In genomic region chr13:98239156-98240076, GRCh38 we compare ENCODE assay signal across 13 cellular contexts.
DNase-seq lines count a peak whose midpoint lies in the region; ATAC-seq and TF ChIP-seq lines count a peak whose summit lies in the region.
"Had no signal": no experiment of that assay in that cellular context is flagged by ENCODE, and none has a peak within 500 bp of the region (broad histone marks: within the 10 kb centered on the region; RNA-seq: fewer than 3 reads in every experiment).

No MANE protein-coding gene starts in this region.

- H3K18ac ChIP-seq in H9 (ENCODE audit: insufficient read length, low read depth, low read length): no peak overlapping the region

- no peaks in the 10 kb centered on the region for H3K9me3 Mint-ChIP-seq in H9
- H3K9me3 Mint-ChIP-seq in chondrocyte (ENCODE audit: low read depth): no peaks in the 10 kb centered on the region
- H3K9me3 Mint-ChIP-seq: activated CD4-positive, alpha-beta memory T cell treated with anti-CD3 and anti-CD28 coated beads, Interleukin-2, amount 10 ng/mL, durations not matched to agents 7 days and 5 days; CD4-positive, alpha-beta T cell had no signal

- no peak overlapping the region for H2BK12ac ChIP-seq in H9 (ENCODE audit: insufficient read length, low read depth, low read length)

- H3K36me3 Mint-ChIP-seq in H9 (ENCODE audit: insufficient read depth in 1 of 3, low read depth in 3 of 3): peaks cover 0 to 10% (median 10%) of the 10 kb centered on the region in 3 experiments; a peak in 4 of 7 replicates
- peaks cover 5% of the 10 kb centered on the region for H3K36me3 Mint-ChIP-seq in chondrocyte (ENCODE audit: low read depth)

- DNase-seq in H9: peak; percentile 65
- DNase-seq in NCI-H1930 (lab: John Stamatoyannopoulos, UW): peak; percentile 42 to 73
- DNase-seq in chondrocyte (ENCODE audit: low spot score): no peak
- DNase-seq in NCI-H128 (lab: John Stamatoyannopoulos, UW; ENCODE audit: unreplicated experiment): no peak
- DNase-seq in putamen (ENCODE audit: low spot score): no peak
- DNase-seq: activated CD4-positive, alpha-beta memory T cell treated with anti-CD3 and anti-CD28 coated beads, Interleukin-2, amount 10 ng/mL, durations not matched to agents 7 days and 5 days; amygdala; CD4-positive, alpha-beta T cell; mucosa of descending colon had no signal

- H2AK5ac ChIP-seq in H9 (ENCODE audit: insufficient read length, low read length): no peak overlapping the region

- no peak overlapping the region for H3K23ac ChIP-seq in H9 (ENCODE audit: insufficient read length, low read depth, low read length)

- no peak overlapping the region for H3K4me3 ChIP-seq in parathyroid adenoma (ENCODE audit: low read depth, low read length)
- H3K4me3 ChIP-seq: gastroesophageal sphincter, mucosa of descending colon, ovary had no signal

- no peaks in the 10 kb centered on the region for H3K36me3 ChIP-seq in parathyroid adenoma (ENCODE audit: control insufficient read depth, insufficient read depth, low read length)
- H3K36me3 ChIP-seq: gastroesophageal sphincter, ovary had no signal

- no peak overlapping the region for H3T11ph ChIP-seq in H9 (ENCODE audit: low read length)

- H3K23me2 ChIP-seq in H9 (ENCODE audit: insufficient read length, low read depth, low read length, poor library complexity, severe bottlenecking): no peaks in the 10 kb centered on the region

- no peak overlapping the region for H3K27ac ChIP-seq in H9 (ENCODE audit: insufficient read length, low read depth, low read length)
- peak overlapping the region; percentile 57 for H3K27ac ChIP-seq in parathyroid adenoma
- H3K27ac ChIP-seq: gastroesophageal sphincter, ovary had no signal

- H3K79me2 ChIP-seq in H9 (ENCODE audit: insufficient read depth, low read length): peaks cover 4% of the 10 kb centered on the region; the same call in 1 of the 2 replicates
- H3K79me2 ChIP-seq in parathyroid adenoma: peaks cover 2% of the 10 kb centered on the region

- no peak overlapping the region for H3K4ac ChIP-seq in H9 (ENCODE audit: low read depth, low read length)

- H2BK5ac ChIP-seq in H9 (ENCODE audit: insufficient read length, low read length): no peak overlapping the region

- H3K14ac ChIP-seq in H9 (ENCODE audit: insufficient read depth, low read length): no peak overlapping the region

- H3K9me3 ChIP-seq in H9 (ENCODE audit: control insufficient read depth, low read depth, low read length) (no peaks in the 10 kb centered on the region), parathyroid adenoma (ENCODE audit: control insufficient read depth, low read length) (no peaks in the 10 kb centered on the region)
- H3K9me3 ChIP-seq: gastroesophageal sphincter, mucosa of descending colon, ovary had no signal

- no peak overlapping the region for H2BK120ac ChIP-seq in H9 (ENCODE audit: low read depth, low read length, poor library complexity, severe bottlenecking)

- H3K4me1 ChIP-seq in H9 (ENCODE audit: insufficient read depth, low read length) (peaks cover 9% of the 10 kb centered on the region; the same call in 1 of the 2 replicates), parathyroid adenoma (peaks cover 2% of the 10 kb centered on the region)
- H3K4me1 ChIP-seq: gastroesophageal sphincter had no signal

- no peak overlapping the region for H4K5ac ChIP-seq in H9 (ENCODE audit: insufficient read length, low read depth, low read length)

- H4K8ac ChIP-seq in H9 (replicated peaks; ENCODE audit: insufficient read length, low read depth, low read length): no peak overlapping the region

- H3K27me3 ChIP-seq in H9 (ENCODE audit: insufficient read depth, low read length) (no peaks in the 10 kb centered on the region), parathyroid adenoma (ENCODE audit: control insufficient read depth, insufficient read depth, low read length) (no peaks in the 10 kb centered on the region)
- H3K27me3 ChIP-seq: gastroesophageal sphincter, ovary had no signal

- no peak overlapping the region for H2BK20ac ChIP-seq in H9 (ENCODE audit: low read depth, low read length, poor library complexity, severe bottlenecking)

- H3K4me2 ChIP-seq in H9 (ENCODE audit: insufficient read depth, insufficient read length, low read length): no peak overlapping the region
- no peak overlapping the region for H3K4me2 ChIP-seq in parathyroid adenoma (ENCODE audit: low read length)

- H3K9ac ChIP-seq in H9 (ENCODE audit: extremely low read depth, insufficient read length, low read length) (no peak overlapping the region), parathyroid adenoma (no peak overlapping the region)

- peaks cover 31 to 33% of the 10 kb centered on the region in 2 experiments for H3K4me1 Mint-ChIP-seq in H9
- peaks cover 73% of the 10 kb centered on the region for H3K4me1 Mint-ChIP-seq in chondrocyte (ENCODE audit: low read depth)
- H3K4me1 Mint-ChIP-seq: activated CD4-positive, alpha-beta memory T cell treated with anti-CD3 and anti-CD28 coated beads, Interleukin-2, amount 10 ng/mL, durations not matched to agents 7 days and 5 days had no signal

- no peak overlapping the region for H3K56ac ChIP-seq in H9 (ENCODE audit: insufficient read length, low read depth, low read length)

- no CpG with 5 or more reads among the region's 14 CpGs for WGBS in H9 (ENCODE audit: extremely low coverage, insufficient read length, low lambda C conversion rate)

- no peak overlapping the region for H4K91ac ChIP-seq in H9 (ENCODE audit: insufficient read length, low read depth, low read length)

- TF ChIP-seq CTCF in H9 (conservative IDR thresholded peaks at IDR 0.05) (no peak), chondrocyte (IDR thresholded peaks at IDR 0.05) (no peak), parathyroid adenoma (IDR thresholded peaks at IDR 0.05) (no peak)

- no peak overlapping the region for H2AFZ ChIP-seq in H9 (ENCODE audit: low read length)
- H2AFZ ChIP-seq in parathyroid adenoma: peak overlapping the region; percentile 33

- no peaks in the 10 kb centered on the region for H4K20me1 ChIP-seq in H9 (ENCODE audit: control insufficient read depth, insufficient read depth, insufficient read length)

- no peak for ATAC-seq in GM18909 (IDR thresholded peaks at IDR 0.05; ENCODE audit: poor library complexity, unreplicated experiment)
- ATAC-seq: gastroesophageal sphincter, mucosa of descending colon had no signal

- H3K27me3 Mint-ChIP-seq in H9 (ENCODE audit: low read depth) (no peaks in the 10 kb centered on the region), chondrocyte (ENCODE audit: low read depth) (no peaks in the 10 kb centered on the region)

- H3K27ac Mint-ChIP-seq in H9 (peak overlapping the region; percentile 68 to 98 (median 95); a peak in 6 of 7 replicates), chondrocyte (ENCODE audit: unreplicated experiment) (peak overlapping the region; percentile 71)
- H3K27ac Mint-ChIP-seq: activated CD4-positive, alpha-beta memory T cell treated with anti-CD3 and anti-CD28 coated beads, Interleukin-2, amount 10 ng/mL, durations not matched to agents 7 days and 5 days; CD4-positive, alpha-beta T cell had no signal

- no peak overlapping the region for H2BK15ac ChIP-seq in H9 (ENCODE audit: low read depth, low read length)

- H3K79me1 ChIP-seq in H9 (ENCODE audit: insufficient read depth, low read depth, low read length, poor library complexity, severe bottlenecking): peaks cover 2% of the 10 kb centered on the region

- H3K4me3 Mint-ChIP-seq in H9 (no peak overlapping the region), chondrocyte (ENCODE audit: unreplicated experiment) (no peak overlapping the region)
- H3K4me3 Mint-ChIP-seq: activated CD4-positive, alpha-beta memory T cell treated with anti-CD3 and anti-CD28 coated beads, Interleukin-2, amount 10 ng/mL, durations not matched to agents 7 days and 5 days; CD4-positive, alpha-beta T cell had no signal

Comparison
In these comparisons a context has a peak if more than half of its experiments do, and no peak if none do; other contexts are left out.
1. DNase-seq: peak in H9 (single experiment) and NCI-H1930 (2 of 2); none in chondrocyte (single experiment), NCI-H128 (single experiment) and putamen (single experiment).